ENCODE assay signal across 1 cellular context in the genomic region with DNA sequence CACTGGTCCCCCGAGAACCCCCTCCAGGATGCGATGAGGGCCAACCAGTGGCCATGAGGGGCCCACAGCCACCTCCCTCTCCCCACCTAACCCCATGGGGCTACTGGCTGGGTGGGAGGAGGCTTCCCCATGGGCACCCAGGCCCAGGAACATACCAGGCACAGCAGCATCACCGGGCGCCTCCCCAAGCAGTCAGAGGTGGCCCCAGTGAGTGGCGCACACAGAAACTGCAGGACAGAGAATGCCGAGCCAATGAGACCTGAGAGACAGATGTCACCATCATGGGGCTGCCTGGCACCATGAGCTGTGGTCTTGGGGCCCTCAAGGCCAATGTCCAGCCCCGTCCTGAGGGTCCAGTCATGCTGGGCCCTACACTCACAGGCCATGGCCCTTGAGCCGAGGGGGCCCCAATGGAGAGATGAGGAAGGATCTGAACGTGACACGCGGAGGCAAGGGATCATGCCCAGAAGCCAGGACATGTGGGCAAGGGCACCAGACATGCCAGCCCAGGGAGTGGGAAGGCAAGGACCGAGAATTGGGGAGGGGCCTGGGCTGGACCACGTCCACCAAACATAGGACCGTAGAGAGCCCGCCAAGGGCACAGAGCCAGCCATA.
TF ChIP-seq lines count a peak whose summit lies in the region.

No MANE protein-coding gene starts in this region.

TF ChIP-seq in H1, 55 proteins besides CTCF, POLR2A, EP300 and RAD21:
- TF ChIP-seq CBX8 (IDR thresholded peaks at IDR 0.05; ENCODE audit: borderline replicate concordance, low read depth, low read length) (no peak), CEBPB (IDR thresholded peaks at IDR 0.05; ENCODE audit: low read depth, low read length) (no peak), CTBP2 (IDR thresholded peaks at IDR 0.05; ENCODE audit: borderline replicate concordance, insufficient read depth, insufficient read length, low read length) (no peak)
